9 cellular contexts compared by ENCODE assay signal in genomic region chr6:129598244-129599187, GRCh38.
DNase-seq lines count a peak whose midpoint lies in the region; ATAC-seq and TF ChIP-seq lines count a peak whose summit lies in the region.
"Had no signal": no experiment of that assay in that cellular context is flagged by ENCODE, and none has a peak within 500 bp of the region (broad histone marks: within the 10 kb centered on the region; RNA-seq: fewer than 3 reads in every experiment).

No MANE protein-coding gene starts in this region.

- no peak overlapping the region for H3K27ac Mint-ChIP-seq in CD4-positive, alpha-beta T cell
- H3K27ac Mint-ChIP-seq in activated CD8-positive, alpha-beta T cell treated with anti-CD3 and anti-CD28 coated beads for 36 hours = no peak overlapping the region

- H3K9me3 ChIP-seq in CD4-positive, alpha-beta T cell (ENCODE audit: control insufficient read depth, low read length) = no peaks in the 10 kb centered on the region
- H3K9me3 ChIP-seq: SJSA1 had no signal

- H3K4me3 Mint-ChIP-seq in CD4-positive, alpha-beta T cell = no peak overlapping the region
- no peak overlapping the region for H3K4me3 Mint-ChIP-seq in activated CD8-positive, alpha-beta T cell treated with anti-CD3 and anti-CD28 coated beads for 36 hours

- H3K36me3 Mint-ChIP-seq in CD4-positive, alpha-beta T cell (ENCODE audit: low read depth) = no peaks in the 10 kb centered on the region
- H3K36me3 Mint-ChIP-seq in activated CD8-positive, alpha-beta T cell treated with anti-CD3 and anti-CD28 coated beads for 36 hours (ENCODE audit: low read depth) = no peaks in the 10 kb centered on the region

- no peaks in the 10 kb centered on the region for H3K9me3 Mint-ChIP-seq in CD4-positive, alpha-beta T cell
- no peaks in the 10 kb centered on the region for H3K9me3 Mint-ChIP-seq in activated CD8-positive, alpha-beta T cell treated with anti-CD3 and anti-CD28 coated beads for 36 hours

- intact Hi-C loops in CD4-positive, alpha-beta T cell (cut with DNase I, micrococcal nuclease) = loop anchor here (1.0 to 10.0 kb wide), 8 partner anchors 130 to 1245 kb away; no protein-coding TSS in a partner anchor
- intact Hi-C loops in activated CD8-positive, alpha-beta T cell treated with anti-CD3 and anti-CD28 coated beads for 36 hours (cut with micrococcal nuclease) = loop anchor here (1.0 kb wide), 1 partner anchor 132 kb away; no protein-coding TSS in a partner anchor

- ATAC-seq in CD4-positive, alpha-beta T cell (ENCODE audit: poor library complexity) = peak; percentile 98
- peak; percentile 75 for ATAC-seq in GM18873 (IDR thresholded peaks at IDR 0.05; ENCODE audit: low FRiP score, unreplicated experiment)
- ATAC-seq in HG03159 (IDR thresholded peaks at IDR 0.05; ENCODE audit: unreplicated experiment) = peak; percentile 66
- peak; percentile 84 for ATAC-seq in activated CD8-positive, alpha-beta T cell treated with anti-CD3 and anti-CD28 coated beads for 36 hours

- no peak for DNase-seq in CD4-positive, alpha-beta T cell
- DNase-seq in NCI-H2227 (lab: John Stamatoyannopoulos, UW; ENCODE audit: unreplicated experiment) (peak; percentile 62), glomerular visceral epithelial cell (ENCODE audit: extremely low spot score) (peak; percentile 72), pulmonary artery endothelial cell (ENCODE audit: low read depth, low spot score) (peak; percentile 55)
- DNase-seq in activated CD8-positive, alpha-beta T cell treated with anti-CD3 and anti-CD28 coated beads for 36 hours = no peak
- DNase-seq in activated T-cell treated with anti-CD3 and anti-CD28 coated beads, Interleukin-2, amount 50 U/mL, for 48 hours = no peak

- H3K4me1 Mint-ChIP-seq in CD4-positive, alpha-beta T cell (ENCODE audit: low read depth) = no peaks in the 10 kb centered on the region
- peaks cover 2% of the 10 kb centered on the region for H3K4me1 Mint-ChIP-seq in activated CD8-positive, alpha-beta T cell treated with anti-CD3 and anti-CD28 coated beads for 36 hours (ENCODE audit: low read depth)

- TF ChIP-seq CTCF in CD4-positive, alpha-beta T cell (IDR thresholded peaks at IDR 0.05) = peak; percentile 90
- peak; percentile 80 for TF ChIP-seq CTCF in activated CD8-positive, alpha-beta T cell treated with anti-CD3 and anti-CD28 coated beads for 36 hours (IDR thresholded peaks at IDR 0.05)

- POLR2A ChIA-PET in CD4-positive, alpha-beta T cell (lab: Charles Lee) = interaction anchor here (0.6 to 2.5 kb wide), 8 partner anchors 15 to 423 kb away, joined by 3 to 11 read pairs (median 6); no protein-coding TSS in a partner anchor
- POLR2A ChIA-PET in activated CD8-positive, alpha-beta T cell treated with anti-CD3 and anti-CD28 coated beads for 36 hours (lab: Charles Lee) = interaction anchor here (0.7 kb wide), 1 partner anchor 60 kb away, joined by 4 read pairs; no protein-coding TSS in a partner anchor

- CTCF ChIA-PET in CD4-positive, alpha-beta T cell (lab: Charles Lee) = interaction anchor here (0.6 to 6.2 kb wide), 16 partner anchors 9 to 423 kb away, joined by 3 to 55 read pairs (median 4); no protein-coding TSS in a partner anchor
- CTCF ChIA-PET in activated CD8-positive, alpha-beta T cell treated with anti-CD3 and anti-CD28 coated beads for 36 hours (lab: Charles Lee) = interaction anchor here (0.6 to 9.3 kb wide), 58 partner anchors 9 to 423 kb away, joined by 3 to 204 read pairs (median 5); partner anchors contain the start of gene ARHGAP18

- H3K27me3 Mint-ChIP-seq in CD4-positive, alpha-beta T cell = no peaks in the 10 kb centered on the region
- H3K27me3 Mint-ChIP-seq in activated CD8-positive, alpha-beta T cell treated with anti-CD3 and anti-CD28 coated beads for 36 hours = no peaks in the 10 kb centered on the region

- no peaks in the 10 kb centered on the region for H3K27me3 ChIP-seq in CD4-positive, alpha-beta T cell (ENCODE audit: control insufficient read depth, insufficient read depth, low read length)
- H3K27me3 ChIP-seq: SJSA1 had no signal

- no peak overlapping the region for H3K27ac ChIP-seq in CD4-positive, alpha-beta T cell (ENCODE audit: low read depth, low read length)
- H3K27ac ChIP-seq: SJSA1 had no signal

Comparison
In these comparisons a context has a peak if more than half of its experiments do, and no peak if none do; other contexts are left out.
1. DNase-seq: peak in NCI-H2227 (single experiment), glomerular visceral epithelial cell (single experiment) and pulmonary artery endothelial cell (single experiment); none in CD4-positive, alpha-beta T cell (0 of 10), activated CD8-positive, alpha-beta T cell treated with anti-CD3 and anti-CD28 coated beads for 36 hours (single experiment) and activated T-cell treated with anti-CD3 and anti-CD28 coated beads, Interleukin-2, amount 50 U/mL, for 48 hours (0 of 2).
2. Peak in every context shown above with its lines, with median percentiles within 50 percentile points of each other: ATAC-seq.